ENCODE assay signal across 17 cellular contexts in the genomic region with DNA sequence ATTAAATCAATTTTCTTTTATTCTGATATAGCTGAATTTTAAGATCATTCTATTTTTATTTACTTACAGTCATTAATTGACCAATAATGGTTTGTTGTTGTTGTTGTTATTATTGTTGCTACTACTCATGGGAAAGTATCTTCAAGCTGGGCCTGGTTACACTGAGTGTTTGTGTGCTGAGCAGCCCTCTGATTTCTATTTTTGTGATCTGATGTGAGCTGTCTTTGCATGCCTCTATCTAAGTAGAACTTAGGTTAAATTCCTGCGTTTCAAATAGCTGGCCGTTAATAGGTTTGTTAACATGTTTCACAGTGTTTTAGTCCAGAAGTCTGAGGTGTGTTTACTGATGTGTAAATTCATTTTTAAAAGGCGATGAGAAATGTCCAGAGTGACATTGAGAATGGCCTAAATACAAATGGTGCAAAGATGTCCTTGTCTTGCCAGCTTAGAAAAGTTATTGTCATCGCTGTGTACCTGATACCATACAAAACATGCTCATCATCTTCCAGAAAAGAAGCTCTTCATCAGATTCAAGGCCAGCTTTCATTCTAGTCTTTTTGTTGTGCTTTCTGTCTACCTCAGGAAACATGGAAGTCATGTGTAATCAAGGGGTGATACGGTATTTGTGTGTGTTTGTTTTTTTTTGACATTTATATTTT.
"Had no signal": no experiment of that assay in that cellular context is flagged by ENCODE, and none has a peak within 500 bp of the region (broad histone marks: within the 10 kb centered on the region; RNA-seq: fewer than 3 reads in every experiment).

No MANE protein-coding gene starts in this region.

- H3K27ac ChIP-seq: body of pancreas, left lung, pancreas, skin epidermis, suprapubic skin had no signal

- H3K27ac Mint-ChIP-seq: activated CD4-positive, alpha-beta T cell treated with anti-CD3 and anti-CD28 coated beads for 36 hours; activated T-helper 2 cell treated with anti-CD3 and anti-CD28 coated beads, Interferon-gamma antibody, Interleukin-2, Interleukin-4, amounts not matched to agents 10 μg/mL and 5 μg/mL and 100 μg/mL, durations not matched to agents 14 hours and 24 hours and 36 hours; type B pancreatic cell had no signal

- H3K4me3 ChIP-seq: body of pancreas, dorsolateral prefrontal cortex, left lung, pancreas, skin epidermis, suprapubic skin had no signal

- H3K4me3 Mint-ChIP-seq: activated CD4-positive, alpha-beta T cell treated with anti-CD3 and anti-CD28 coated beads for 36 hours; stimulated activated naive CD8-positive, alpha-beta T cell treated with anti-CD3 and anti-CD28 coated beads, Interleukin-15, amount 100 ng/mL, for 72 hours; type B pancreatic cell had no signal

- H3K27me3 ChIP-seq: body of pancreas, dorsolateral prefrontal cortex, left lung, pancreas, suprapubic skin had no signal

- H3K9me3 Mint-ChIP-seq: activated T-helper 2 cell treated with anti-CD3 and anti-CD28 coated beads, Interferon-gamma antibody, Interleukin-2, Interleukin-4, amounts not matched to agents 10 μg/mL and 5 μg/mL and 100 μg/mL, durations not matched to agents 14 hours and 24 hours and 36 hours; stimulated activated naive CD8-positive, alpha-beta T cell treated with anti-CD3 and anti-CD28 coated beads, Interleukin-15, amount 100 ng/mL, for 72 hours; type B pancreatic cell had no signal

- DNase-seq: activated CD4-positive, alpha-beta T cell treated with anti-CD3 and anti-CD28 coated beads for 36 hours; activated CD4-positive, alpha-beta T cell treated with anti-CD3 and anti-CD28 coated beads, Interleukin-2, amount 50 U/mL, for 48 hours; activated naive CD4-positive, alpha-beta T cell treated with Interleukin-2 at 50 U/mL for 16 hours; body of pancreas; caudate nucleus; dorsolateral prefrontal cortex; hippocampal formation; kidney; left lung; naive thymus-derived CD4-positive, alpha-beta T cell; pancreas; retina; stimulated activated naive CD8-positive, alpha-beta T cell treated with anti-CD3 and anti-CD28 coated beads, Interleukin-15, amount 100 ng/mL, for 72 hours had no signal

- H3K9me3 ChIP-seq: body of pancreas, left lung, pancreas, suprapubic skin had no signal

- H3K27me3 Mint-ChIP-seq: activated CD4-positive, alpha-beta T cell treated with anti-CD3 and anti-CD28 coated beads for 36 hours; naive thymus-derived CD4-positive, alpha-beta T cell; stimulated activated naive CD8-positive, alpha-beta T cell treated with anti-CD3 and anti-CD28 coated beads, Interleukin-15, amount 100 ng/mL, for 72 hours; type B pancreatic cell had no signal

- ATAC-seq: activated CD4-positive, alpha-beta T cell treated with anti-CD3 and anti-CD28 coated beads for 36 hours; body of pancreas; left lung; naive thymus-derived CD4-positive, alpha-beta T cell; pancreas; stimulated activated naive CD8-positive, alpha-beta T cell treated with anti-CD3 and anti-CD28 coated beads, Interleukin-15, amount 100 ng/mL, for 72 hours had no signal
